21 cellular contexts compared by ENCODE assay signal in genomic region chr15:72927451-72927850, GRCh38.
"Had no signal": no experiment of that assay in that cellular context is flagged by ENCODE, and none has a peak within 500 bp of the region (broad histone marks: within the 10 kb centered on the region; RNA-seq: fewer than 3 reads in every experiment).

No MANE protein-coding gene starts in this region.

- DNase-seq: activated CD4-positive, alpha-beta T cell treated with anti-CD3 and anti-CD28 coated beads, Interleukin-2, amount 50 U/mL, for 4 hours; activated CD4-positive, CD25-positive, alpha-beta regulatory T cell treated with anti-CD3 and anti-CD28 coated beads, Interleukin-2, amount 50 U/mL, for 72 hours; activated gamma-delta T cell treated with Interleukin-2 at 50 U/mL for 16 hours; activated naive CD4-positive, alpha-beta T cell treated with anti-CD3 and anti-CD28 coated beads, Interleukin-2, amount 10 ng/mL, durations not matched to agents 7 days and 5 days; activated naive CD8-positive, alpha-beta T cell treated with anti-CD3 and anti-CD28 coated beads for 36 hours; activated T-cell treated with anti-CD3 and anti-CD28 coated beads for 4 hours; activated T-cell treated with anti-CD3 and anti-CD28 coated beads, Interleukin-2, amount 50 U/mL, for 48 hours; brain microvascular endothelial cell; Karpas-422; NCI-H1105 treated with DMSO at 0.1 percent for 48 hours; NCI-H1436 treated with DMSO at 0.1 percent for 48 hours; NCI-H187; NCI-H2081 treated with DMSO at 0.1 percent for 48 hours; NCI-H446; NCI-H524; PC-9; SHP77 treated with DMSO at 0.1 percent for 48 hours; T-helper 9 cell had no signal

- H3K36me3 Mint-ChIP-seq: activated naive CD4-positive, alpha-beta T cell treated with anti-CD3 and anti-CD28 coated beads, Interleukin-2, amount 10 ng/mL, durations not matched to agents 7 days and 5 days; activated naive CD8-positive, alpha-beta T cell treated with anti-CD3 and anti-CD28 coated beads for 36 hours; WTC11 had no signal

- H3K36me3 ChIP-seq: brain microvascular endothelial cell, cardiac muscle cell had no signal

- H3K27ac ChIP-seq: brain microvascular endothelial cell, cardiac muscle cell, PC-9 had no signal

- H3K4me1 Mint-ChIP-seq: activated naive CD4-positive, alpha-beta T cell treated with anti-CD3 and anti-CD28 coated beads, Interleukin-2, amount 10 ng/mL, durations not matched to agents 7 days and 5 days; WTC11 had no signal

- H3K9me3 Mint-ChIP-seq: activated naive CD4-positive, alpha-beta T cell treated with anti-CD3 and anti-CD28 coated beads, Interleukin-2, amount 10 ng/mL, durations not matched to agents 7 days and 5 days; activated naive CD8-positive, alpha-beta T cell treated with anti-CD3 and anti-CD28 coated beads for 36 hours; activated T-helper 2 cell treated with anti-CD3 and anti-CD28 coated beads, Interferon-gamma antibody, Interleukin-2, Interleukin-4, amounts not matched to agents 10 μg/mL and 5 μg/mL and 100 μg/mL, durations not matched to agents 14 hours and 24 hours and 36 hours; WTC11 had no signal

- ATAC-seq: WTC11 had no signal

- H3K4me3 Mint-ChIP-seq: activated naive CD4-positive, alpha-beta T cell treated with anti-CD3 and anti-CD28 coated beads, Interleukin-2, amount 10 ng/mL, durations not matched to agents 7 days and 5 days; activated naive CD8-positive, alpha-beta T cell treated with anti-CD3 and anti-CD28 coated beads for 36 hours; WTC11 had no signal

- H3K27ac Mint-ChIP-seq: activated naive CD4-positive, alpha-beta T cell treated with anti-CD3 and anti-CD28 coated beads, Interleukin-2, amount 10 ng/mL, durations not matched to agents 7 days and 5 days; activated naive CD8-positive, alpha-beta T cell treated with anti-CD3 and anti-CD28 coated beads for 36 hours; activated T-helper 2 cell treated with anti-CD3 and anti-CD28 coated beads, Interferon-gamma antibody, Interleukin-2, Interleukin-4, amounts not matched to agents 10 μg/mL and 5 μg/mL and 100 μg/mL, durations not matched to agents 14 hours and 24 hours and 36 hours; WTC11 had no signal

- H3K4me3 ChIP-seq: cardiac muscle cell, PC-9 had no signal
